Comparison of ENCODE assay signal across 10 cellular contexts in the genomic region with DNA sequence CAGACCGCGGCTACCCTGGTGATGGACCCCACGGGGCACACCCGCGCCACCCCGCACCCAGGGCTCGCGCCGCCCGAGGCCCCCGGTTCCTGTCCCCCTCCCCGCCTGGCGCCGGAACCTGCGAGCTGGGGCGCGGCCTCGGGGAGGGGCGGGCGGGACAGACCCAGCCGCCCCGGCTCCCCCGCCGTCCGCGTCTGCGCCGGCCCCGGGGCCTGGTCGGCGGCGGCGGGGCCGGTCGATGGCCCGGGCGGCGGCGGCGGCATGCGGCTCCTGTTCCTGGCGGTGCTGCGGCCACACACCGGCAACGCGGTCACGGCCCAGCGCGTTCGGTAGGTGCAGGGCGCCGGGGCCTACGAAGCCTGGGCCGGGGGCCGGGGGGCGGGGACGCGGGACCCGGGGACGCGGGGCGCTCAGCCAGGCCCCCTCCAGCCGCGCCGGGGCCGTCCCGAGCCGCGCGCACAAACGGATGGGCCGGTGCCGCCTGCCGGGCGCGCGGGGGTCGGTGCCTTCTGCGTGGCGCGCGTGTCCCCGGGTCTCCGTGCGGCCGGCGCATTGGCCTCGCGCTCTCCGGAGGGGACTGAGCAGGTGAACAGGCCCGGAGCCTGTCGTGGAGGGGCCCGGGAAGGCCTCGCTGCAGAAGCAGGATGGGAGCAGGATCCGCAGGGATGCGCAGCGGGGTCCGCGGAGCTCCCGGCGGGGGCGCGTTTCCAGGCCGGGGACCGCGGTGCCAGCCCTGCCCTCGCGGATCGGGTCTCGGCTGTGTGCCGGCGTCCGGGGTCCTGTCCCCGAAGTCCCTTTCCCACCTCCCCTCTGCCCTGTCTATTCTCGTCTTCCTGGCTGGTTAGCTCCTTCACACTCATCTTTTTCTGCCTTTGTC. TPM values are rescaled to one million over a fixed set of nuclear protein-coding genes. Genes with fewer than 3 reads are reported as not detected.
DNase-seq lines count a peak whose midpoint lies in the region; ATAC-seq and TF ChIP-seq lines count a peak whose summit lies in the region.
"Had no signal": no experiment of that assay in that cellular context is flagged by ENCODE, and none has a peak within 500 bp of the region (broad histone marks: within the 10 kb centered on the region; RNA-seq: fewer than 3 reads in every experiment).

Gene GLT1D1 (plus strand): TSS at position 158 of the 877 bp plus-strand sequence. CDS start 104 bp downstream, at position 262.

- H4K8ac ChIP-seq in neuronal stem cell (ENCODE audit: low read depth, low read length) = no peak within 1 kb of the TSS

- peak within 1 kb of the TSS; percentile 94 for H3K4me2 ChIP-seq in neuronal stem cell (ENCODE audit: insufficient read depth, low read length, poor library complexity, severe bottlenecking)

- intact Hi-C loops in aorta (cut with DNase I) = no loop called here

- peaks cover 0 to 16% (median 7%) of the 10 kb centered on the region in 3 experiments for H3K27me3 ChIP-seq in neuronal stem cell (ENCODE audit: control insufficient read depth in 3 of 3, insufficient read depth in 3 of 3, low read depth in 1 of 3, low read length in 3 of 3)
- H3K27me3 ChIP-seq in aorta (ENCODE audit: control insufficient read depth in 1 of 2, insufficient read depth in 2 of 2, low read length in 1 of 2) = no peaks in the 10 kb centered on the region

- peak within 1 kb of the TSS; percentile 99 for H3K18ac ChIP-seq in neuronal stem cell (ENCODE audit: low read length)

- H3K9ac ChIP-seq in neuronal stem cell (ENCODE audit: low read depth, low read length, poor library complexity) = peak within 1 kb of the TSS; percentile 91

- no peak within 1 kb of the TSS for H2BK120ac ChIP-seq in neuronal stem cell (ENCODE audit: low read depth, low read length)

- TF ChIP-seq CTCF in GM10266 (IDR thresholded peaks at IDR 0.05; ENCODE audit: control insufficient read depth, insufficient read depth, low read depth, missing control alignments) = no peak

- H3K79me1 ChIP-seq in neuronal stem cell (ENCODE audit: low read depth, low read length) = no peaks in the 10 kb centered on the region

- H4K91ac ChIP-seq in neuronal stem cell (ENCODE audit: low read depth, low read length, poor library complexity) = no peak within 1 kb of the TSS

- H3K36me3 ChIP-seq in neuronal stem cell (replicated peaks in 1 of 2; ENCODE audit: control insufficient read depth in 2 of 2, insufficient read depth in 2 of 2, low read length in 2 of 2) (no peaks in the 10 kb centered on the region), aorta (ENCODE audit: control insufficient read depth in 1 of 2, insufficient read depth in 2 of 2, low read length in 1 of 2) (no peaks in the 10 kb centered on the region)

- H2AFZ ChIP-seq in neuronal stem cell (ENCODE audit: low read length) = peak within 1 kb of the TSS; percentile 98

- peak within 1 kb of the TSS; percentile 66 for H2BK5ac ChIP-seq in neuronal stem cell (ENCODE audit: low read length)

- H3K27ac ChIP-seq in neuronal stem cell (replicated peaks; ENCODE audit: low read length) = no peak within 1 kb of the TSS
- no peak within 1 kb of the TSS for H3K27ac ChIP-seq in aorta (ENCODE audit: low read depth in 1 of 2, low read length in 2 of 2)
- H3K27ac ChIP-seq: SK-N-MC had no signal

- H3K23ac ChIP-seq in neuronal stem cell (ENCODE audit: low read depth, low read length, poor library complexity) = peak within 1 kb of the TSS; percentile 91

- DNase-seq in GM10266 (ENCODE audit: extremely low spot score) = peak; percentile 73
- peak; percentile 79 for DNase-seq in ecto neural progenitor cell (ENCODE audit: low spot score)
- DNase-seq in neuronal stem cell (ENCODE audit: low spot score) = peak; percentile 17
- no peak for DNase-seq in NCI-H2029 (lab: John Stamatoyannopoulos, UW)
- no peak for DNase-seq in NCI-H1105 (lab: John Stamatoyannopoulos, UW)
- no peak for DNase-seq in NOMO-1 treated with dmso at 0.1 percent for 144 hours (lab: John Stamatoyannopoulos, UW; ENCODE audit: unreplicated experiment)
- no peak for DNase-seq in aorta

- no CpG with 5 or more reads among the region's 115 CpGs for WGBS in neuronal stem cell (ENCODE audit: extremely low coverage in 2 of 2, insufficient read length in 2 of 2, insufficient replicate concordance in 1 of 2), 2 donors
- 2% methylated on average over 45 to 115 of the region's 115 CpGs for WGBS in aorta, 2 donors

- ATAC-seq in HG02588 (IDR thresholded peaks at IDR 0.05; ENCODE audit: unreplicated experiment) (peak; percentile 40), aorta (ENCODE audit: low FRiP score) (no peak)

- peak within 1 kb of the TSS; percentile 97 for H2AK5ac ChIP-seq in neuronal stem cell (ENCODE audit: low read depth, low read length)

- H3K4me3 ChIP-seq in neuronal stem cell (ENCODE audit: low read length in 2 of 2) (peak within 1 kb of the TSS; percentile 48 to 81), aorta (ENCODE audit: low read length in 2 of 2) (peak within 1 kb of the TSS in 1 of 2 donors; percentile 8)
- H3K4me3 ChIP-seq: SK-N-MC had no signal

- H3K9me3 ChIP-seq in neuronal stem cell (replicated peaks in 1 of 2; ENCODE audit: control insufficient read depth in 2 of 2, insufficient read depth in 1 of 2, low read depth in 1 of 2, low read length in 2 of 2) (no peaks in the 10 kb centered on the region), aorta (ENCODE audit: control insufficient read depth, low read length) (no peaks in the 10 kb centered on the region)

- peak within 1 kb of the TSS; percentile 75 for H3K14ac ChIP-seq in neuronal stem cell (ENCODE audit: low read length)

- no peak within 1 kb of the TSS for H2BK12ac ChIP-seq in neuronal stem cell (ENCODE audit: low read length)

- H3K4ac ChIP-seq in neuronal stem cell (ENCODE audit: low read length) = peak within 1 kb of the TSS; percentile 89

- no peaks in the 10 kb centered on the region for H3K4me1 ChIP-seq in neuronal stem cell (ENCODE audit: control insufficient read depth in 2 of 2, insufficient read depth in 1 of 2, low read depth in 1 of 2, low read length in 2 of 2)
- no peaks in the 10 kb centered on the region for H3K4me1 ChIP-seq in aorta (ENCODE audit: control insufficient read depth in 1 of 2, insufficient read depth in 2 of 2, low read length in 2 of 2)

- peak within 1 kb of the TSS; percentile 67 for H2BK15ac ChIP-seq in neuronal stem cell (ENCODE audit: low read length)

RNA-seq across cellular contexts. Expression of gene GLT1D1, which starts in this region (rescaled TPM):
- 7.6 TPM for polyA plus RNA-seq in neuronal stem cell (2013, experiment 1 of 2)
- 7.7 TPM for polyA plus RNA-seq in neuronal stem cell (2013, experiment 2 of 2)
- 1 to 10 TPM in 1 of 2 donors, under 1 TPM in 1; 0.78 to 1.4 TPM for total RNA-seq in aorta
- under 1 TPM in 1 of 2 donors, not detected in 1; 0.54 TPM for polyA plus RNA-seq in aorta
- total RNA-seq: bronchial epithelial cell had no signal

Comparison
In these comparisons a context has a peak if more than half of its experiments do, and no peak if none do; other contexts are left out.
1. DNase-seq: peak in GM10266 (single experiment), ecto neural progenitor cell (single experiment) and neuronal stem cell (single experiment); none in NCI-H2029 (single experiment), NCI-H1105 (single experiment), NOMO-1 treated with dmso at 0.1 percent for 144 hours (single experiment) and aorta (0 of 2).